Comparison of ENCODE assay signal across 10 cellular contexts in the genomic region with DNA sequence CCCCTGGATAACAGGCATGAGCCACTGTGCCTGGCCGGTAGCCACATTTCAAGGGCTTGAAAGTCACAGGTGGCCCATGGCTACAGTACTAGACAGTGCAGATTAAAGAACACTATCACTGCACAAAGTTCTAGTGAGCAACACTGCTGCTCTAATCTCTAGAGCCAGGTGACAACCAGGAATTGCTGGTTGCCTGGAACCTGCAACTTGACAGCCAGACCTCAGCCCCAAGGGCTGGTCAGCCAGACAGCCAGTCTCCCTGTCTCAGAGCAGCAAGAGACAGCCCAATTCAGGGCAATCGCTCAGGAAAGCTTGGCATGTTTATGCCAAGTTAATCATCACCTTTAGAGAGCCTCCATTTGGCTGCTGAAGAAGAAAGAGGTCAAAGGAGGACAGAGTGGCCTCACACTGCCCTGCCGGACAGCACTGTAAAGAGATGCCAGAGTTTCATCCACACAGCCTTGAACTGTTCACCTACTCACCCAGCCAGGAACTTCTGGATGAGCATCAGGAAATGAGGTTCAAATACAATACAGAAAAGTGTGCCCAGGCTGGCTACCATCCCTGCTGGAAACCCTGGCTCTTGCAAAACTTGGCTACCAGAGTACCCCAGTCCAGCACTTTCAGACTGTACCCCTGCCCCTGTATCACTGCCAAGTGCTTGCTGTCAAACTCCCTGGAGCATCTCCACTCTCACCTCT. TPM values are rescaled to one million over a fixed set of nuclear protein-coding genes. Genes with fewer than 3 reads are reported as not detected.
DNase-seq lines count a peak whose midpoint lies in the region; ATAC-seq and TF ChIP-seq lines count a peak whose summit lies in the region.
"Had no signal": no experiment of that assay in that cellular context is flagged by ENCODE, and none has a peak within 500 bp of the region (broad histone marks: within the 10 kb centered on the region; RNA-seq: fewer than 3 reads in every experiment).

No MANE protein-coding gene starts in this region.

- 38 to 47% methylated on average over 3 of the region's 3 CpGs for WGBS in GM23248 (ENCODE audit: low coverage in 1 of 2, low lambda C conversion rate in 2 of 2, missing lambda C conversion rate in 2 of 2), 2 experiments
- WGBS in psoas muscle, 3 donors: 8 to 16% (median 13%) methylated on average over 3 of the region's 3 CpGs

- POLR2A ChIA-PET in activated CD8-positive, alpha-beta T cell treated with anti-CD3 and anti-CD28 coated beads for 36 hours (lab: Charles Lee): interaction anchor here (1.6 to 7.3 kb wide), 3 partner anchors 9 to 17 kb away, joined by 8 to 40 read pairs (median 11); a partner anchor contains a TSS

- CTCF ChIA-PET in activated CD8-positive, alpha-beta T cell treated with anti-CD3 and anti-CD28 coated beads for 36 hours (lab: Charles Lee): no interaction called here

- peaks cover 13% of the 10 kb centered on the region; the same call in 1 of the 2 replicates for H4K20me1 ChIP-seq in GM23248 (ENCODE audit: insufficient read depth)

- no peaks in the 10 kb centered on the region for H3K9me2 ChIP-seq in GM23248 (ENCODE audit: insufficient read depth)

- H3K4me1 Mint-ChIP-seq in activated CD8-positive, alpha-beta T cell treated with anti-CD3 and anti-CD28 coated beads for 36 hours (ENCODE audit: low read depth): peaks cover 88% of the 10 kb centered on the region

- H3F3A ChIP-seq in GM23248 (ENCODE audit: insufficient read depth): peaks cover 19% of the 10 kb centered on the region; the same call in 1 of the 2 replicates

- H3K4me1 ChIP-seq in GM23248 (ENCODE audit: insufficient read depth) (peaks cover 20% of the 10 kb centered on the region), left ventricle myocardium inferior (peaks cover 94% of the 10 kb centered on the region), psoas muscle (peaks cover 90% of the 10 kb centered on the region)

- peaks cover 53% of the 10 kb centered on the region for H3K36me3 Mint-ChIP-seq in activated CD8-positive, alpha-beta T cell treated with anti-CD3 and anti-CD28 coated beads for 36 hours (ENCODE audit: low read depth)

- TF ChIP-seq CTCF in activated CD8-positive, alpha-beta T cell treated with anti-CD3 and anti-CD28 coated beads for 36 hours (IDR thresholded peaks at IDR 0.05): no peak
- TF ChIP-seq CTCF in left ventricle myocardium inferior (IDR thresholded peaks at IDR 0.05; ENCODE audit: borderline replicate concordance): no peak
- TF ChIP-seq CTCF in psoas muscle (IDR thresholded peaks at IDR 0.05): no peak

- DNase-seq in GM23248: peak; percentile 55
- DNase-seq in activated CD8-positive, alpha-beta T cell treated with anti-CD3 and anti-CD28 coated beads for 36 hours: no peak
- DNase-seq in left ventricle myocardium inferior: peak; percentile 57
- DNase-seq in psoas muscle: peak; percentile 48 to 74
- DNase-seq in DMS 273 treated with DMSO at 0.1 percent for 48 hours (lab: John Stamatoyannopoulos, UW): no peak
- no peak for DNase-seq in NCI-H510A (lab: John Stamatoyannopoulos, UW)
- DNase-seq: NCI-H345 had no signal

- in situ Hi-C loops in GM23248 (cut with MboI): no loop called here

- ATAC-seq in activated CD8-positive, alpha-beta T cell treated with anti-CD3 and anti-CD28 coated beads for 36 hours: no peak
- ATAC-seq in psoas muscle (peak; percentile 79 to 88 (median 84)), GM21717 (IDR thresholded peaks at IDR 0.05; ENCODE audit: unreplicated experiment) (no peak), GM18517 (IDR thresholded peaks at IDR 0.05; ENCODE audit: unreplicated experiment) (no peak)
- ATAC-seq: GM23338 had no signal

- H3K9me3 Mint-ChIP-seq in activated CD8-positive, alpha-beta T cell treated with anti-CD3 and anti-CD28 coated beads for 36 hours: no peaks in the 10 kb centered on the region
- H3K9me3 Mint-ChIP-seq: GM23338 had no signal

- intact Hi-C loops in activated CD8-positive, alpha-beta T cell treated with anti-CD3 and anti-CD28 coated beads for 36 hours (cut with micrococcal nuclease): no loop called here
- intact Hi-C loops in left ventricle myocardium inferior (cut with micrococcal nuclease): no loop called here
- intact Hi-C loops in psoas muscle (cut with DNase I): loop anchor here (5.0 kb wide), 1 partner anchor 33 kb away; no protein-coding TSS in a partner anchor

- H3K4me3 Mint-ChIP-seq in activated CD8-positive, alpha-beta T cell treated with anti-CD3 and anti-CD28 coated beads for 36 hours: no peak overlapping the region
- H3K4me3 Mint-ChIP-seq: GM23338 had no signal

- H3K27me3 Mint-ChIP-seq in activated CD8-positive, alpha-beta T cell treated with anti-CD3 and anti-CD28 coated beads for 36 hours: no peaks in the 10 kb centered on the region

- H3K36me3 ChIP-seq in GM23248 (ENCODE audit: low read depth) (no peaks in the 10 kb centered on the region), left ventricle myocardium inferior (peaks cover 5% of the 10 kb centered on the region), psoas muscle (ENCODE audit: insufficient read depth in 1 of 2, low read depth in 1 of 2) (peaks cover 0 to 17% of the 10 kb centered on the region in 2 donors)

- peak overlapping the region; percentile 27; the same call in 1 of the 2 replicates for H3K9ac ChIP-seq in GM23248

- H3K79me2 ChIP-seq in GM23248 (ENCODE audit: insufficient read depth): peaks cover 100% of the 10 kb centered on the region

- H3K4me2 ChIP-seq in GM23248 (ENCODE audit: unreplicated experiment): peak overlapping the region; percentile 24
- H3K4me2 ChIP-seq: GM23338 had no signal

- H3K27ac Mint-ChIP-seq in activated CD8-positive, alpha-beta T cell treated with anti-CD3 and anti-CD28 coated beads for 36 hours: peak overlapping the region; percentile 84
- H3K27ac Mint-ChIP-seq: GM23338 had no signal

- H3K9me3 ChIP-seq in GM23248 (ENCODE audit: low read depth): no peaks in the 10 kb centered on the region
- H3K9me3 ChIP-seq in left ventricle myocardium inferior (replicated peaks): no peaks in the 10 kb centered on the region
- H3K9me3 ChIP-seq in psoas muscle: no peaks in the 10 kb centered on the region

- H3K4me3 ChIP-seq in GM23248 (no peak overlapping the region), left ventricle myocardium inferior (no peak overlapping the region), psoas muscle (peak overlapping the region; percentile 11)
- H3K4me3 ChIP-seq: GM23338 had no signal

- H3K27ac ChIP-seq in GM23248: peak overlapping the region; percentile 14
- H3K27ac ChIP-seq in left ventricle myocardium inferior (replicated peaks): peak overlapping the region; percentile 76
- H3K27ac ChIP-seq in psoas muscle: peak overlapping the region; percentile 71

- H2AFZ ChIP-seq in GM23248: no peak overlapping the region
- H2AFZ ChIP-seq: GM23338 had no signal

- H3K27me3 ChIP-seq in GM23248 (replicated peaks; ENCODE audit: insufficient read depth) (no peaks in the 10 kb centered on the region), left ventricle myocardium inferior (ENCODE audit: low read depth) (no peaks in the 10 kb centered on the region), psoas muscle (ENCODE audit: insufficient read depth in 3 of 3, low read length in 2 of 3) (no peaks in the 10 kb centered on the region)

RNA-seq across cellular contexts. Expression of a gene that starts 6.0 kb away (rescaled TPM):
- total RNA-seq in GM23248 (2014; rRNA removed; shearing (Covaris generic)): 15.2 and 17.4 TPM in 2 replicates
- polyA plus RNA-seq in GM23248 (2016; fragmentation: Nextera tagmentation; extraction: Ambion mirVana) (42.7 and 43.8 TPM in 2 replicates), psoas muscle (10 to 100 TPM; 47.0 to 69.8 (median 55.5) TPM)
- total RNA-seq in activated CD8-positive, alpha-beta T cell treated with anti-CD3 and anti-CD28 coated beads for 36 hours: 10 to 100 TPM; 51.2 to 51.6 TPM
- total RNA-seq in left ventricle myocardium inferior (31.0 TPM), psoas muscle (10 to 100 TPM; 25.1 to 36.4 (median 34.9) TPM)

RNA-seq across cellular contexts. Expression of a gene that starts 8.9 kb away (rescaled TPM):
- 2.8 and 4.7 TPM in 2 replicates for total RNA-seq in GM23248 (2014; rRNA removed; shearing (Covaris generic))
- polyA plus RNA-seq in GM23248 (2016; fragmentation: Nextera tagmentation; extraction: Ambion mirVana): 0.94 and 1.2 TPM in 2 replicates
- total RNA-seq in activated CD8-positive, alpha-beta T cell treated with anti-CD3 and anti-CD28 coated beads for 36 hours: 10 to 100 TPM; 58.9 to 63.7 TPM
- total RNA-seq in left ventricle myocardium inferior: 12.6 TPM
- 10 to 100 TPM in 1 of 4 donors, 1 to 10 TPM in 3; 7.3 to 11.2 (median 7.7) TPM for total RNA-seq in psoas muscle
- polyA plus RNA-seq in psoas muscle: 10 to 100 TPM in 1 of 3 donors, 1 to 10 TPM in 2; 5.4 to 13.0 (median 6.4) TPM

Comparison
In these comparisons a context has a peak if more than half of its experiments do, and no peak if none do; other contexts are left out.
1. DNase-seq: peak in GM23248 (single experiment), left ventricle myocardium inferior (single experiment) and psoas muscle (2 of 2); none in activated CD8-positive, alpha-beta T cell treated with anti-CD3 and anti-CD28 coated beads for 36 hours (single experiment), DMS 273 treated with DMSO at 0.1 percent for 48 hours (single experiment) and NCI-H510A (single experiment).
2. H3K27ac ChIP-seq: peak in every context shown above with its lines; median percentile 76 in left ventricle myocardium inferior; 71 in psoas muscle; 14 in GM23248.
3. ATAC-seq: peak in psoas muscle (4 of 4); none in activated CD8-positive, alpha-beta T cell treated with anti-CD3 and anti-CD28 coated beads for 36 hours (single experiment), GM21717 (single experiment) and GM18517 (single experiment).
4. intact Hi-C loops: an anchor here in psoas muscle (5.0 kb wide); none called in activated CD8-positive, alpha-beta T cell treated with anti-CD3 and anti-CD28 coated beads for 36 hours and left ventricle myocardium inferior.